Comparison of ENCODE assay signal across 1 cellular context in genomic region chr20:35262321-35262720, GRCh38.
A peak's percentile ranks its signal among the peaks of the same experiment; 100 is the strongest.
TF ChIP-seq lines count a peak whose summit lies in the region.

No MANE protein-coding gene starts in this region.

TF ChIP-seq in H1, 55 proteins besides CTCF, POLR2A, EP300 and RAD21:
- TF ChIP-seq TBP (IDR thresholded peaks at IDR 0.05; ENCODE audit: low read depth, low read length) = 0 out of 2 replicates have a peak, but pooled peaks have one; percentile 34
TF ChIP-seq in H1: peak in this region for 1; not testable (repeated sequence) for 54.
